In the genomic region with DNA sequence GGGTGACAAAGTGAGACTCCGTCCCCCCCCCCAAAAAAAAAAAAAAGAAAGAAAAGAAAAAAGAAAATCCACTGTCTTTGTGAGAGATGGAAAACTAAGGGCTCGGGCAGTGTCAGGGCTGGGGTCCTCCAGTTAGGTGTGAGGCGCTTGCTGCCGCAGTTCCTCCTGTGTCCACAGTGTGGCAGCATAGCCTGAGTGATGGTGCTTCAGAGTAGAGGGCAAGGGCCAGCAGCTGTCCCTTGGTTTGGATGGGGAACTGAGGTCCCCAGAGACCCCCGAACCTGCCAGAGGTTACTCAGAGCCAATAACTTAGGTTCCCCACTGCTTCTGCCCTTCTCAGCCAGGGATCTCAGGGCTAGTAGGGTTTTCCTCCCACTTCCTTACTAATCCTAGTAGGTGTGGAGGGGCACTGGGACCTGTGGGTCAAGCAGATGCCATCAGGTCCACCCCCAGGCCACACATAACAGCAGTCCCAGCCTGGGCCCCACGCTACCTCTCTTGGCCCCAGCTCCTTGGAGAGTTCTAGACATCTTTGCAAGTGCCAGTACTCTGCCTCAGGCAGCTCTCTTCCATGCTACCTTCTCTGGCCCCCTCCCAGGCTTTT, we compare ENCODE assay signal across 8 cellular contexts. TPM values are rescaled to one million over a fixed set of nuclear protein-coding genes. Genes with fewer than 3 reads are reported as not detected.
DNase-seq lines count a peak whose midpoint lies in the region; ATAC-seq and TF ChIP-seq lines count a peak whose summit lies in the region.

No MANE protein-coding gene starts in this region.

- intact Hi-C loops in IMR-90 (cut with micrococcal nuclease) (loop anchor here (1.0 kb wide), 1 partner anchor 76 kb away; no protein-coding TSS in a partner anchor), Right ventricle myocardium superior (cut with DNase I) (loop anchor here (5.0 kb wide), 1 partner anchor 75 kb away; no protein-coding TSS in a partner anchor), aorta (cut with DNase I) (loop anchor here in 1 of 2 donors (5.0 kb wide), 1 partner anchor 75 kb away; no protein-coding TSS in a partner anchor)

- no peak overlapping the region for H3K9ac ChIP-seq in IMR-90 (ENCODE audit: low read depth, low read length)

- in situ Hi-C loops in IMR-90 (cut with MboI; ENCODE audit: low sequenced_read_pairs): no loop called here

- 0 out of 2 replicates have a peak overlapping the region, but pooled peaks have one; percentile 33 for H2AK5ac ChIP-seq in IMR-90 (ENCODE audit: low read depth, low read length)

- H3K23ac ChIP-seq in IMR-90 (ENCODE audit: low read depth, low read length): no peak overlapping the region

- no peaks in the 10 kb centered on the region for H3K27me3 Mint-ChIP-seq in activated naive CD4-positive, alpha-beta T cell treated with anti-CD3 and anti-CD28 coated beads, Interleukin-2, amount 50 U/mL, for 24 hours
- H3K27me3 Mint-ChIP-seq in progenitor cell of endocrine pancreas: no peaks in the 10 kb centered on the region

- H2BK120ac ChIP-seq in IMR-90 (ENCODE audit: low read depth, low read length): no peak overlapping the region

- CTCF ChIA-PET in IMR-90 (lab: Yijun Ruan, JAX): interaction anchor here (0.8 kb wide), 1 partner anchor 15 kb away, joined by 3 read pairs; no protein-coding TSS in a partner anchor

- H3K27ac ChIP-seq in IMR-90 (ENCODE audit: insufficient read depth, low read length) (no peak overlapping the region), aorta (ENCODE audit: low read depth in 1 of 2, low read length in 2 of 2) (no peak overlapping the region)

- no peak overlapping the region for H3K4me3 Mint-ChIP-seq in activated naive CD4-positive, alpha-beta T cell treated with anti-CD3 and anti-CD28 coated beads, Interleukin-2, amount 50 U/mL, for 24 hours
- H3K4me3 Mint-ChIP-seq in progenitor cell of endocrine pancreas (ENCODE audit: low read depth): no peak overlapping the region

- H2AFZ ChIP-seq in IMR-90 (replicated peaks; ENCODE audit: low read length, poor library complexity): peak overlapping the region; percentile 81

- no peaks in the 10 kb centered on the region for H3K9me3 Mint-ChIP-seq in activated naive CD4-positive, alpha-beta T cell treated with anti-CD3 and anti-CD28 coated beads, Interleukin-2, amount 50 U/mL, for 24 hours
- no peaks in the 10 kb centered on the region for H3K9me3 Mint-ChIP-seq in progenitor cell of endocrine pancreas (ENCODE audit: low read depth)

- no peak overlapping the region for H2BK5ac ChIP-seq in IMR-90 (ENCODE audit: low read depth, low read length, poor library complexity, severe bottlenecking)

- no peak overlapping the region for H3K4me3 ChIP-seq in IMR-90 (ENCODE audit: insufficient read depth, low read depth, low read length)
- no peak overlapping the region for H3K4me3 ChIP-seq in aorta (ENCODE audit: low read length in 2 of 2)

- no peak overlapping the region for H3K4ac ChIP-seq in IMR-90 (ENCODE audit: low read depth, low read length)

- H2BK15ac ChIP-seq in IMR-90 (ENCODE audit: low read depth, low read length): no peak overlapping the region

- peak overlapping the region; percentile 67 for H2AK9ac ChIP-seq in IMR-90 (replicated peaks; ENCODE audit: low read depth, low read length, poor library complexity)

- 0 out of 2 replicates have a peak, but pooled peaks cover 5% of the 10 kb centered on the region for H4K20me1 ChIP-seq in IMR-90 (ENCODE audit: insufficient read depth, low read length)

- no peak overlapping the region for H3K14ac ChIP-seq in IMR-90 (replicated peaks; ENCODE audit: low read depth, low read length)

- BruUV-seq in IMR-90 (replicated peaks; lab: Mats Ljungman, UMichigan): no TSS peak

- no peak overlapping the region for H3K56ac ChIP-seq in IMR-90 (ENCODE audit: extremely low read depth, insufficient read depth, low read length)

- H3K4me2 ChIP-seq in IMR-90 (ENCODE audit: low read depth, low read length): no peak overlapping the region

- no peaks in the 10 kb centered on the region for H3K9me3 ChIP-seq in IMR-90 (ENCODE audit: control insufficient read depth, insufficient read depth, low read length)
- H3K9me3 ChIP-seq in aorta (ENCODE audit: control insufficient read depth, low read length): no peaks in the 10 kb centered on the region

- no peaks in the 10 kb centered on the region for H3K36me3 Mint-ChIP-seq in activated naive CD4-positive, alpha-beta T cell treated with anti-CD3 and anti-CD28 coated beads, Interleukin-2, amount 50 U/mL, for 24 hours
- no peaks in the 10 kb centered on the region for H3K36me3 Mint-ChIP-seq in progenitor cell of endocrine pancreas (ENCODE audit: insufficient read depth)

- H4K8ac ChIP-seq in IMR-90 (ENCODE audit: low read depth in 2 of 2, low read length in 2 of 2): no peak overlapping the region

- TF ChIP-seq CTCF in IMR-90 (conservative IDR thresholded peaks at IDR 0.05; ENCODE audit: low read depth, low read length) (peak; percentile 81), progenitor cell of endocrine pancreas (IDR thresholded peaks at IDR 0.05; ENCODE audit: unreplicated experiment) (peak; percentile 85)

- H2BK20ac ChIP-seq in IMR-90 (ENCODE audit: low read depth, low read length): no peak overlapping the region

- ATAC-seq in IMR-90 (ENCODE audit: low read depth): peak; percentile 83
- peak; percentile 94 for ATAC-seq in SK-N-SH treated with all-trans-retinoic acid at 6 μM for 48 hours
- peak; percentile 92 for ATAC-seq in Right ventricle myocardium superior (ENCODE audit: poor library complexity)
- ATAC-seq in aorta (ENCODE audit: low FRiP score): peak; percentile 88
- ATAC-seq in GM19023 (IDR thresholded peaks at IDR 0.05; ENCODE audit: unreplicated experiment): no peak

- peaks cover 14% of the 10 kb centered on the region for H3K9me1 ChIP-seq in IMR-90 (ENCODE audit: insufficient read depth, low read length)

- no peak overlapping the region for H4K5ac ChIP-seq in IMR-90 (ENCODE audit: low read depth, low read length)

- H4K91ac ChIP-seq in IMR-90 (ENCODE audit: insufficient read depth, low read depth, low read length): no peak overlapping the region

- H3K4me1 Mint-ChIP-seq in activated naive CD4-positive, alpha-beta T cell treated with anti-CD3 and anti-CD28 coated beads, Interleukin-2, amount 50 U/mL, for 24 hours: no peaks in the 10 kb centered on the region
- H3K4me1 Mint-ChIP-seq in progenitor cell of endocrine pancreas (ENCODE audit: low read depth): no peaks in the 10 kb centered on the region

- peak overlapping the region; percentile 71 for H3K27ac Mint-ChIP-seq in activated naive CD4-positive, alpha-beta T cell treated with anti-CD3 and anti-CD28 coated beads, Interleukin-2, amount 50 U/mL, for 24 hours
- H3K27ac Mint-ChIP-seq in progenitor cell of endocrine pancreas: peak overlapping the region; percentile 56

- WGBS in IMR-90 (ENCODE audit: extremely low coverage in 2 of 2, insufficient read length in 1 of 2), 2 experiments: 0% methylated on average over 2 of the region's 6 CpGs; no CpG with 5 or more reads in 1 of the 2 experiments
- WGBS in aorta, 2 donors: 13 to 17% methylated on average over 5 to 6 of the region's 6 CpGs

- no peaks in the 10 kb centered on the region for H3K36me3 ChIP-seq in IMR-90 (ENCODE audit: control insufficient read depth, insufficient read depth, low read length)
- H3K36me3 ChIP-seq in aorta (ENCODE audit: control insufficient read depth in 1 of 2, insufficient read depth in 2 of 2, low read length in 1 of 2): no peaks in the 10 kb centered on the region

- TF ChIP-seq RAD21 in IMR-90 (IDR thresholded peaks at IDR 0.05; ENCODE audit: low read length): peak; percentile 83

- no peaks in the 10 kb centered on the region for H3K79me1 ChIP-seq in IMR-90 (ENCODE audit: low read depth in 1 of 2, low read length in 2 of 2)

- no peak for TF ChIP-seq POLR2A in IMR-90 (IDR thresholded peaks at IDR 0.05; ENCODE audit: low read depth, low read length)

- POLR2A ChIA-PET in IMR-90 (lab: Charles Lee; ENCODE audit: unreplicated experiment): no interaction called here

- H3K27me3 ChIP-seq in IMR-90 (ENCODE audit: control insufficient read depth, insufficient read depth, low read length) (no peaks in the 10 kb centered on the region), aorta (ENCODE audit: control insufficient read depth in 1 of 2, insufficient read depth in 2 of 2, low read length in 1 of 2) (no peaks in the 10 kb centered on the region)

- DNase-seq in DMS79 (lab: John Stamatoyannopoulos, UW): peak; percentile 11
- DNase-seq in IMR-90: peak; percentile 45
- DNase-seq in Right ventricle myocardium superior: peak; percentile 87
- DNase-seq in progenitor cell of endocrine pancreas (ENCODE audit: low spot score, unreplicated experiment): peak; percentile 78
- peak; percentile 81 to 90 for DNase-seq in aorta

- dilution Hi-C loops in IMR-90 (cut with HindIII; ENCODE audit: low sequenced_read_pairs, unreplicated experiment): no loop called here

- H3K4me1 ChIP-seq in IMR-90 (ENCODE audit: control insufficient read depth, insufficient read depth, low read length): peaks cover 12% of the 10 kb centered on the region
- no peaks in the 10 kb centered on the region for H3K4me1 ChIP-seq in aorta (ENCODE audit: control insufficient read depth in 1 of 2, insufficient read depth in 2 of 2, low read length in 2 of 2)

- no peak overlapping the region for H3K18ac ChIP-seq in IMR-90 (ENCODE audit: low read depth, low read length)

RNA-seq across cellular contexts. Expression of a gene that starts 7.9 kb away (rescaled TPM):
- total RNA-seq in IMR-90 (2012; rRNA removed): 34.2 and 40.1 TPM in 2 replicates
- polyA plus RNA-seq in IMR-90 (2012; rRNA removed): 52.9 and 57.9 TPM in 2 replicates
- polyA plus RNA-seq in IMR-90 (2012; cell fraction: cytosol; rRNA removed): 29.8 and 72.4 TPM in 2 replicates
- polyA plus RNA-seq in IMR-90 (2012; cell fraction: nucleus; rRNA removed; ENCODE audit: low replicate concordance): 53.9 and 145 TPM in 2 replicates
- total RNA-seq in Right ventricle myocardium superior: 7.9 TPM
- total RNA-seq in progenitor cell of endocrine pancreas: 75.8 and 76.7 TPM in 2 replicates
- total RNA-seq in aorta: 10 to 100 TPM; 14.1 to 18.9 TPM
- 10 to 100 TPM in 1 of 2 donors, 1 to 10 TPM in 1; 4.0 to 12.7 TPM for polyA plus RNA-seq in aorta

RNA-seq across cellular contexts. Expression of a gene that starts 33.9 kb away (rescaled TPM):
- total RNA-seq in IMR-90 (2012; rRNA removed) (79.6 and 86.1 TPM in 2 replicates), Right ventricle myocardium superior (179 TPM), progenitor cell of endocrine pancreas (78.1 and 78.4 TPM in 2 replicates), aorta (100 to 1,000 TPM in 1 of 2 donors, 10 to 100 TPM in 1; 91.5 to 114 TPM)
- polyA plus RNA-seq in IMR-90 (2012; rRNA removed) (54.6 and 57.6 TPM in 2 replicates), aorta (10 to 100 TPM; 33.0 to 40.4 TPM)
- polyA plus RNA-seq in IMR-90 (2012; cell fraction: cytosol; rRNA removed): 48.0 and 70.0 TPM in 2 replicates
- polyA plus RNA-seq in IMR-90 (2012; cell fraction: nucleus; rRNA removed; ENCODE audit: low replicate concordance): 28.3 and 30.6 TPM in 2 replicates

RNA-seq across cellular contexts. Expression of a gene that starts 41.0 kb away (rescaled TPM):
- total RNA-seq in IMR-90 (2012; rRNA removed): 258 and 263 TPM in 2 replicates
- 290 and 321 TPM in 2 replicates for polyA plus RNA-seq in IMR-90 (2012; rRNA removed)
- polyA plus RNA-seq in IMR-90 (2012; cell fraction: cytosol; rRNA removed): 217 and 243 TPM in 2 replicates
- 740 and 1,400 TPM in 2 replicates for polyA plus RNA-seq in IMR-90 (2012; cell fraction: nucleus; rRNA removed; ENCODE audit: low replicate concordance)
- 269 TPM for total RNA-seq in Right ventricle myocardium superior
- total RNA-seq in progenitor cell of endocrine pancreas: 256 and 260 TPM in 2 replicates
- total RNA-seq in aorta: 100 to 1,000 TPM; 250 to 299 TPM
- polyA plus RNA-seq in aorta: 100 to 1,000 TPM in 1 of 2 donors, 10 to 100 TPM in 1; 87.5 to 355 TPM

RNA-seq across cellular contexts. Expression of a gene that starts 42.9 kb away (rescaled TPM):
- total RNA-seq in IMR-90 (2012; rRNA removed) (9.1 and 12.2 TPM in 2 replicates), Right ventricle myocardium superior (32.7 TPM), progenitor cell of endocrine pancreas (18.4 and 22.2 TPM in 2 replicates), aorta (10 to 100 TPM; 11.1 to 13.1 TPM)
- polyA plus RNA-seq in IMR-90 (2012; rRNA removed) (20.7 and 26.6 TPM in 2 replicates), aorta (1 to 10 TPM; 2.4 to 7.5 TPM)
- 17.9 and 19.8 TPM in 2 replicates for polyA plus RNA-seq in IMR-90 (2012; cell fraction: cytosol; rRNA removed)
- 32.6 and 84.0 TPM in 2 replicates for polyA plus RNA-seq in IMR-90 (2012; cell fraction: nucleus; rRNA removed; ENCODE audit: low replicate concordance)

Comparison
In these comparisons a context has a peak if more than half of its experiments do, and no peak if none do; other contexts are left out.
1. DNase-seq: peak in every context shown above with its lines; median percentile 87 in Right ventricle myocardium superior; 86 in aorta; 78 in progenitor cell of endocrine pancreas; 45 in IMR-90; 11 in DMS79.